8 cellular contexts compared by ENCODE assay signal in genomic region chr4:4541040-4541631, GRCh38. TPM values are rescaled to one million over a fixed set of nuclear protein-coding genes. Genes with fewer than 3 reads are reported as not detected.
DNase-seq lines count a peak whose midpoint lies in the region; ATAC-seq and TF ChIP-seq lines count a peak whose summit lies in the region.

No MANE protein-coding gene starts in this region.

- H4K5ac ChIP-seq in IMR-90 (ENCODE audit: low read depth, low read length), result peak overlapping the region; percentile 57

- peak overlapping the region; percentile 78 for H2BK5ac ChIP-seq in IMR-90 (ENCODE audit: low read depth, low read length, poor library complexity, severe bottlenecking)

- POLR2A ChIA-PET in IMR-90 (lab: Charles Lee; ENCODE audit: unreplicated experiment), result no interaction called here

- peak overlapping the region; percentile 85 for H3K9ac ChIP-seq in IMR-90 (ENCODE audit: low read depth, low read length)

- TF ChIP-seq CTCF in C4-2B (conservative IDR thresholded peaks at IDR 0.05), result no peak
- no peak for TF ChIP-seq CTCF in IMR-90 (conservative IDR thresholded peaks at IDR 0.05; ENCODE audit: low read depth, low read length)
- TF ChIP-seq CTCF in WI38 (IDR thresholded peaks at IDR 0.05; ENCODE audit: low read depth, low read length), result no peak

- no TSS peak for BruUV-seq in IMR-90 (replicated peaks; lab: Mats Ljungman, UMichigan)

- no peaks in the 10 kb centered on the region for H3K27me3 ChIP-seq in IMR-90 (ENCODE audit: control insufficient read depth, insufficient read depth, low read length)
- no peaks in the 10 kb centered on the region for H3K27me3 ChIP-seq in aorta (ENCODE audit: control insufficient read depth in 1 of 2, insufficient read depth in 2 of 2, low read length in 1 of 2)

- H3K56ac ChIP-seq in IMR-90 (ENCODE audit: extremely low read depth, insufficient read depth, low read length), result peak overlapping the region; percentile 71; the same call in 1 of the 2 replicates

- H2AFZ ChIP-seq in IMR-90 (replicated peaks; ENCODE audit: low read length, poor library complexity), result peak overlapping the region; percentile 98

- peak overlapping the region; percentile 47 for H2AK5ac ChIP-seq in IMR-90 (ENCODE audit: low read depth, low read length)

- TF ChIP-seq RAD21 in IMR-90 (IDR thresholded peaks at IDR 0.05; ENCODE audit: low read length), result no peak

- H4K8ac ChIP-seq in IMR-90 (ENCODE audit: low read depth in 2 of 2, low read length in 2 of 2), result peak overlapping the region; percentile 86; a peak in 3 of 4 replicates

- in situ Hi-C loops in IMR-90 (cut with MboI; ENCODE audit: low sequenced_read_pairs), result no loop called here

- H3K79me1 ChIP-seq in IMR-90 (ENCODE audit: low read depth in 1 of 2, low read length in 2 of 2), result peaks cover 35 to 57% of the 10 kb centered on the region in 2 experiments

- H4K20me1 ChIP-seq in IMR-90 (ENCODE audit: insufficient read depth, low read length), result peaks cover 22% of the 10 kb centered on the region; the same call in 1 of the 2 replicates

- no peaks in the 10 kb centered on the region for H3K36me3 ChIP-seq in IMR-90 (ENCODE audit: control insufficient read depth, insufficient read depth, low read length)
- no peaks in the 10 kb centered on the region for H3K36me3 ChIP-seq in aorta (ENCODE audit: control insufficient read depth in 1 of 2, insufficient read depth in 2 of 2, low read length in 1 of 2)

- H3K9me3 ChIP-seq in IMR-90 (ENCODE audit: control insufficient read depth, insufficient read depth, low read length) (no peaks in the 10 kb centered on the region), aorta (ENCODE audit: control insufficient read depth, low read length) (no peaks in the 10 kb centered on the region)

- H2BK15ac ChIP-seq in IMR-90 (ENCODE audit: low read depth, low read length), result peak overlapping the region; percentile 45; the same call in 1 of the 3 replicates

- H3K18ac ChIP-seq in IMR-90 (ENCODE audit: low read depth, low read length), result no peak overlapping the region; the same call in 1 of the 2 replicates

- TF ChIP-seq POLR2A in IMR-90 (IDR thresholded peaks at IDR 0.05; ENCODE audit: low read depth, low read length), result no peak; the same call in 1 of the 2 replicates

- no peaks in the 10 kb centered on the region for H3K4me1 ChIP-seq in IMR-90 (ENCODE audit: control insufficient read depth, insufficient read depth, low read length)
- H3K4me1 ChIP-seq in aorta (ENCODE audit: control insufficient read depth in 1 of 2, insufficient read depth in 2 of 2, low read length in 2 of 2), result no peaks in the 10 kb centered on the region

- H3K4me2 ChIP-seq in IMR-90 (ENCODE audit: low read depth, low read length), result peak overlapping the region; percentile 92

- H4K91ac ChIP-seq in IMR-90 (ENCODE audit: insufficient read depth, low read depth, low read length), result peak overlapping the region; percentile 41

- H2BK120ac ChIP-seq in IMR-90 (ENCODE audit: low read depth, low read length), result peak overlapping the region; percentile 40

- peak; percentile 18 for ATAC-seq in GM19468 (IDR thresholded peaks at IDR 0.05; ENCODE audit: extremely low read depth, unreplicated experiment)
- peak; percentile 43 for ATAC-seq in IMR-90 (ENCODE audit: low read depth)
- ATAC-seq in esophagus mucosa, result peak; percentile 80
- ATAC-seq in aorta (ENCODE audit: low FRiP score), result peak; percentile 47

- peaks cover 11% of the 10 kb centered on the region for H3K9me1 ChIP-seq in IMR-90 (ENCODE audit: insufficient read depth, low read length)

- H3K4me3 ChIP-seq in IMR-90 (ENCODE audit: insufficient read depth, low read depth, low read length) (peak overlapping the region; percentile 66), WI38 (ENCODE audit: low read depth, low read length) (peak overlapping the region; percentile 99), aorta (ENCODE audit: low read length in 2 of 2) (peak overlapping the region; percentile 29 to 90)

- dilution Hi-C loops in IMR-90 (cut with HindIII; ENCODE audit: low sequenced_read_pairs, unreplicated experiment), result no loop called here

- H3K27ac ChIP-seq in C4-2B (peak overlapping the region; percentile 95), IMR-90 (ENCODE audit: insufficient read depth, low read length) (peak overlapping the region; percentile 74), aorta (ENCODE audit: low read depth in 1 of 2, low read length in 2 of 2) (no peak overlapping the region)

- intact Hi-C loops in IMR-90 (cut with micrococcal nuclease) (loop anchor here (5.0 kb wide), 1 partner anchor 136 kb away; no protein-coding TSS in a partner anchor), aorta (cut with DNase I) (loop anchor here in 1 of 2 donors (5.0 kb wide), 1 partner anchor 294 kb away; the partner anchor contains the start of gene TMEM128)

- CTCF ChIA-PET in IMR-90 (lab: Yijun Ruan, JAX), result interaction anchor here (1.9 kb wide), 1 partner anchor 22 kb away, joined by 12 read pairs; no protein-coding TSS in a partner anchor

- H3K14ac ChIP-seq in IMR-90 (replicated peaks; ENCODE audit: low read depth, low read length), result peak overlapping the region; percentile 64

- H3K4ac ChIP-seq in IMR-90 (ENCODE audit: low read depth, low read length), result peak overlapping the region; percentile 76

- DNase-seq in IMR-90, result peak; percentile 65
- peak; percentile 48 for DNase-seq in myocyte (ENCODE audit: low read depth)
- peak in 1 of 2 donors; percentile 58 for DNase-seq in aorta
- no peak for DNase-seq in effector CD4-positive, alpha-beta T cell

- peak overlapping the region; percentile 60 for H3K23ac ChIP-seq in IMR-90 (ENCODE audit: low read depth, low read length)

- 0% methylated on average over 4 of the region's 10 CpGs; no CpG with 5 or more reads in 1 of the 2 experiments for WGBS in IMR-90 (ENCODE audit: extremely low coverage in 2 of 2, insufficient read length in 1 of 2), 2 experiments
- WGBS in aorta, 2 donors, result 4 to 8% methylated on average over 10 of the region's 10 CpGs

- peak overlapping the region; percentile 96 for H2AK9ac ChIP-seq in IMR-90 (replicated peaks; ENCODE audit: low read depth, low read length, poor library complexity)

- no peak overlapping the region for H2BK20ac ChIP-seq in IMR-90 (ENCODE audit: low read depth, low read length)

TF ChIP-seq in IMR-90, 13 proteins besides CTCF, POLR2A, EP300 and RAD21:
- TF ChIP-seq NFE2L2 (IDR thresholded peaks at IDR 0.05; ENCODE audit: low read depth, low read length) (no peak), MAFK (IDR thresholded peaks at IDR 0.05; ENCODE audit: low read depth, low read length) (no peak), MAZ (IDR thresholded peaks at IDR 0.05; ENCODE audit: borderline replicate concordance, low read depth, low read length) (no peak), RFX5 (IDR thresholded peaks at IDR 0.05; ENCODE audit: low read depth, low read length) (no peak), SMC3 (IDR thresholded peaks at IDR 0.05; ENCODE audit: low read depth, low read length) (no peak), FOS (IDR thresholded peaks at IDR 0.05; ENCODE audit: low read depth, low read length) (peak; percentile 73; the same call in 1 of the 2 replicates)

RNA-seq across cellular contexts. Expression of gene STX18, which starts 0.7 kb away (rescaled TPM):
- 20.1 and 26.9 TPM in 2 replicates for total RNA-seq in IMR-90 (2012; rRNA removed)
- polyA plus RNA-seq in IMR-90 (2012; rRNA removed), result 20.2 and 23.4 TPM in 2 replicates
- 28.5 and 38.9 TPM in 2 replicates for polyA plus RNA-seq in IMR-90 (2012; cell fraction: cytosol; rRNA removed)
- polyA plus RNA-seq in IMR-90 (2012; cell fraction: nucleus; rRNA removed; ENCODE audit: low replicate concordance), result 32.2 and 66.6 TPM in 2 replicates
- total RNA-seq in esophagus mucosa, result 13.6 TPM
- total RNA-seq in myocyte, result 24.3 and 29.4 TPM in 2 replicates
- polyA plus RNA-seq in myocyte (2012), result 21.2 TPM
- 10 to 100 TPM; 23.6 to 36.0 TPM for total RNA-seq in aorta
- polyA plus RNA-seq in aorta, result 10 to 100 TPM; 21.2 to 32.2 TPM

Comparison
In these comparisons a context has a peak if more than half of its experiments do, and no peak if none do; other contexts are left out.
1. H3K27ac ChIP-seq: peak in C4-2B (single experiment) and IMR-90 (single experiment); none in aorta (0 of 2).
2. ATAC-seq: peak in every context shown above with its lines; median percentile 80 in esophagus mucosa; 47 in aorta; 43 in IMR-90; 18 in GM19468.
3. Peak in every context shown above with its lines, with median percentiles within 50 percentile points of each other: H3K4me3 ChIP-seq.